Comparison of ENCODE assay signal across 14 cellular contexts in genomic region chr17:35074711-35075707, GRCh38. TPM values are rescaled to one million over a fixed set of nuclear protein-coding genes. Genes with fewer than 3 reads are reported as not detected.
DNase-seq lines count a peak whose midpoint lies in the region; ATAC-seq and TF ChIP-seq lines count a peak whose summit lies in the region.
"Had no signal": no experiment of that assay in that cellular context is flagged by ENCODE, and none has a peak within 500 bp of the region (broad histone marks: within the 10 kb centered on the region; RNA-seq: fewer than 3 reads in every experiment).

No MANE protein-coding gene starts in this region.

- H3K27ac Mint-ChIP-seq in T-helper 17 cell: peak overlapping the region; percentile 84

- H4K20me1 ChIP-seq in SK-N-SH (ENCODE audit: insufficient read depth) (no peaks in the 10 kb centered on the region), osteoblast (ENCODE audit: insufficient read depth, low read length) (peaks cover 12% of the 10 kb centered on the region)

- peak; percentile 52; the same call in 2 of the 3 replicates for ATAC-seq in SK-N-SH treated with all-trans-retinoic acid at 6 μM for 48 hours
- ATAC-seq in T-helper 17 cell: no peak
- ATAC-seq: right cardiac atrium had no signal

- no peaks in the 10 kb centered on the region for H3K36me3 Mint-ChIP-seq in T-helper 17 cell (ENCODE audit: low read depth)

- H3K9me3 ChIP-seq in SK-N-SH (no peaks in the 10 kb centered on the region), T-helper 17 cell (ENCODE audit: control insufficient read depth, low read length, poor library complexity, severe bottlenecking) (no peaks in the 10 kb centered on the region), osteoblast (ENCODE audit: low read depth, low read length) (no peaks in the 10 kb centered on the region)
- H3K9me3 ChIP-seq: thoracic aorta had no signal

- H2AFZ ChIP-seq in SK-N-SH (ENCODE audit: low read depth) (no peak overlapping the region), osteoblast (ENCODE audit: low read length) (no peak overlapping the region)

- CTCF ChIA-PET in SK-N-SH (lab: Yijun Ruan, JAX): interaction anchor here (1.1 kb wide), 3 partner anchors 9 to 67 kb away, joined by 3 to 4 read pairs (median 4); no protein-coding TSS in a partner anchor

- peaks cover 66% of the 10 kb centered on the region for H3K79me2 ChIP-seq in SK-N-SH (ENCODE audit: insufficient read depth)
- H3K79me2 ChIP-seq in osteoblast (ENCODE audit: insufficient read depth, low read length): peaks cover 82% of the 10 kb centered on the region

- no peaks in the 10 kb centered on the region for H3F3A ChIP-seq in SK-N-SH (replicated peaks; ENCODE audit: insufficient read depth)

- H3K27me3 Mint-ChIP-seq in T-helper 17 cell: no peaks in the 10 kb centered on the region

- H3K4me1 Mint-ChIP-seq in T-helper 17 cell: peaks cover 46% of the 10 kb centered on the region

- 58% methylated on average over 2 of the region's 2 CpGs for WGBS in SK-N-SH (ENCODE audit: low lambda C conversion rate)

- H3K4me3 ChIP-seq in SK-N-SH (ENCODE audit: low read depth in 2 of 2, low read length in 1 of 2) (no peak overlapping the region), osteoblast (ENCODE audit: insufficient read depth, low read length) (no peak overlapping the region)
- H3K4me3 ChIP-seq: thoracic aorta had no signal

- H3K27ac ChIP-seq in SK-N-SH (ENCODE audit: low read depth in 2 of 2, low read length in 1 of 2) (no peak overlapping the region), osteoblast (ENCODE audit: low read depth, low read length) (no peak overlapping the region)
- H3K27ac ChIP-seq: thoracic aorta had no signal

- TF ChIP-seq EP300 in SK-N-SH (IDR thresholded peaks at IDR 0.05; ENCODE audit: borderline replicate concordance in 1 of 2, low read depth in 1 of 2, low read length in 1 of 2): no peak

- no peak overlapping the region for H3K9ac ChIP-seq in SK-N-SH

- H3K4me1 ChIP-seq in SK-N-SH (ENCODE audit: control insufficient read depth in 1 of 2, insufficient read depth in 2 of 2, low read depth in 1 of 2, low read length in 1 of 2) (no peaks in the 10 kb centered on the region; a peak in 1 of 4 replicates), osteoblast (ENCODE audit: insufficient read depth, low read length) (peaks cover 12% of the 10 kb centered on the region)

- DNase-seq in SK-N-SH: no peak
- no peak for DNase-seq in T-helper 17 cell
- DNase-seq in fibroblast of gingiva (ENCODE audit: low read depth): peak; percentile 31
- no peak for DNase-seq in osteoblast (ENCODE audit: insufficient read length, low spot score, missing footprints)
- no peak for DNase-seq in NCI-H526 treated with DMSO at 0.1 percent for 48 hours (lab: John Stamatoyannopoulos, UW)
- DNase-seq in HPDE6-E6E7 (ENCODE audit: extremely low spot score): no peak
- no peak for DNase-seq in NCI-H345 (lab: John Stamatoyannopoulos, UW)
- DNase-seq: activated gamma-delta T cell, NCI-H2171, right cardiac atrium had no signal

- H3K9me2 ChIP-seq in SK-N-SH: no peaks in the 10 kb centered on the region

- POLR2A ChIA-PET in SK-N-SH (lab: Yijun Ruan, JAX): no interaction called here

- H3K36me3 ChIP-seq in SK-N-SH (replicated peaks in 1 of 2; ENCODE audit: control insufficient read depth in 1 of 2, insufficient read depth in 2 of 2, low read length in 1 of 2) (no peaks in the 10 kb centered on the region), osteoblast (ENCODE audit: insufficient read depth, low read length) (no peaks in the 10 kb centered on the region)
- H3K36me3 ChIP-seq: thoracic aorta had no signal

- H3K4me3 Mint-ChIP-seq in T-helper 17 cell: peak overlapping the region; percentile 50

- TF ChIP-seq CTCF in SK-N-SH (IDR thresholded peaks at IDR 0.05) (no peak), osteoblast (IDR thresholded peaks at IDR 0.05; ENCODE audit: extremely low read depth, low read depth, low read length) (no peak)

- TF ChIP-seq RAD21 in SK-N-SH (IDR thresholded peaks at IDR 0.05; ENCODE audit: low read length): no peak

- H3K4me2 ChIP-seq in SK-N-SH (no peak overlapping the region), osteoblast (ENCODE audit: insufficient read depth, low read length) (peak overlapping the region; percentile 30)

- H3K27me3 ChIP-seq in SK-N-SH (ENCODE audit: insufficient read depth): no peaks in the 10 kb centered on the region
- H3K27me3 ChIP-seq in osteoblast (ENCODE audit: insufficient read depth, low read length): no peaks in the 10 kb centered on the region

TF ChIP-seq in SK-N-SH treated with all-trans-retinoic acid at 6 μM for 48 hours, 23 proteins besides CTCF, POLR2A, EP300 and RAD21:
- TF ChIP-seq SNAI2 (CRISPR knock-in tag; IDR thresholded peaks at IDR 0.05) (no peak), ZFP3 (CRISPR knock-in tag; IDR thresholded peaks at IDR 0.05) (no peak)

TF ChIP-seq in SK-N-SH, 30 proteins besides CTCF, POLR2A, EP300 and RAD21:
- no peak for TF ChIP-seq TCF12 (IDR thresholded peaks at IDR 0.05)
- TF ChIP-seq NRF1 (IDR thresholded peaks at IDR 0.05; ENCODE audit: low read depth, low read length): no peak
- no peak for TF ChIP-seq YY1 (IDR thresholded peaks at IDR 0.05; ENCODE audit: low read depth)
- no peak for TF ChIP-seq GABPA (IDR thresholded peaks at IDR 0.05; ENCODE audit: low read depth)
- TF ChIP-seq USF1 (IDR thresholded peaks at IDR 0.05; ENCODE audit: borderline replicate concordance, low read depth): no peak
- TF ChIP-seq NFIC (IDR thresholded peaks at IDR 0.05; ENCODE audit: borderline replicate concordance): no peak
- no peak for TF ChIP-seq CHD2 (IDR thresholded peaks at IDR 0.05; ENCODE audit: low read length, partially characterized antibody)
- no peak for TF ChIP-seq IRF3 (IDR thresholded peaks at IDR 0.05; ENCODE audit: low read depth, low read length)
- TF ChIP-seq EZH2phosphoT487 (IDR thresholded peaks at IDR 0.05; ENCODE audit: borderline replicate concordance, low read depth): no peak
- TF ChIP-seq ELF1 (IDR thresholded peaks at IDR 0.05): no peak
TF ChIP-seq in SK-N-SH: peak in this region for 0.

RNA-seq across cellular contexts. Expression of gene RFFL, which starts 11.5 kb away (rescaled TPM):
- 10.1 and 12.7 TPM in 2 replicates for polyA plus RNA-seq in SK-N-SH (2012; rRNA removed)
- polyA plus RNA-seq in SK-N-SH (2012; cell fraction: cytosol; rRNA removed): 9.4 and 13.4 TPM in 2 replicates
- 11.3 and 13.1 TPM in 2 replicates for polyA plus RNA-seq in SK-N-SH (2012; cell fraction: nucleus; rRNA removed)
- total RNA-seq in T-helper 17 cell (10 to 100 TPM; 71.0 to 72.1 TPM), osteoblast (15.2 and 15.6 TPM in 2 replicates)

RNA-seq across cellular contexts. Expression of gene RAD51D, which starts 44.7 kb away (rescaled TPM):
- polyA plus RNA-seq in SK-N-SH (2012; rRNA removed): 11.6 and 13.7 TPM in 2 replicates
- polyA plus RNA-seq in SK-N-SH (2012; cell fraction: cytosol; rRNA removed): 7.0 and 9.5 TPM in 2 replicates
- polyA plus RNA-seq in SK-N-SH (2012; cell fraction: nucleus; rRNA removed): 14.6 and 19.5 TPM in 2 replicates
- total RNA-seq in T-helper 17 cell: 10 to 100 TPM in 1 of 2 donors, 1 to 10 TPM in 1; 8.7 to 14.2 TPM
- total RNA-seq in osteoblast: 14.8 and 19.7 TPM in 2 replicates

RNA-seq across cellular contexts. Expression of gene FNDC8, which starts 46.4 kb away (rescaled TPM):
- not detected in 2 replicates for polyA plus RNA-seq in SK-N-SH (2012; rRNA removed)
- not detected in 2 replicates for polyA plus RNA-seq in SK-N-SH (2012; cell fraction: cytosol; rRNA removed)
- polyA plus RNA-seq in SK-N-SH (2012; cell fraction: nucleus; rRNA removed): not detected in 2 replicates
- total RNA-seq in T-helper 17 cell: not detected
- not detected in 2 replicates for total RNA-seq in osteoblast
- total RNA-seq: LHCN-M2, lung microvascular endothelial cell, right cardiac atrium, thoracic aorta had no signal
- polyA plus RNA-seq: right cardiac atrium had no signal
